In the genomic region with DNA sequence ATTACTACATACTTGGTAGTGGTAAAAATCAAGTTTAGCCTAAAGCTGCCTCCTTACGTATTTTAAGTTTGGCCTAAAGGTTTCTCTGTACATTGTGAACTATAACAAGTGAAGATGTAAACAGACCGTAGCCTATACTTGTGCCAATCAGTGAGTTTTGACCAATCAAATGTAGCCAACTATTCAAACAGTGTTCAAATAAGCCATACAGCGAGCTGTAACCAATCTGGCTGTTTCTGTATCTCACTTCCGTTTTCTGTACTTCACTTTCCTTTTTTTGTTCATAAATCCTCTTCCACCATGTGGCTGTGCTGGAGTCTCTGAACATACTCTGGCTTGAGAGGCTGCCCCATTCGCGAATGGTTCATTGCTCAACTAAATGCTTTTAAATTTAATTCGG, we compare ENCODE assay signal across 20 cellular contexts.
DNase-seq lines count a peak whose midpoint lies in the region; FAIRE-seq and TF ChIP-seq lines count a peak whose summit lies in the region.
"Had no signal": no experiment of that assay in that cellular context is flagged by ENCODE, and none has a peak within 500 bp of the region (broad histone marks: within the 10 kb centered on the region; RNA-seq: fewer than 3 reads in every experiment).

No MANE protein-coding gene starts in this region.

- no peak overlapping the region for H3K9ac ChIP-seq in astrocyte (ENCODE audit: low read length)
- H3K9ac ChIP-seq: KMS-11 had no signal

- H3K9me3 ChIP-seq in astrocyte (ENCODE audit: insufficient read depth, low read depth, low read length) (no peaks in the 10 kb centered on the region), small intestine (ENCODE audit: control insufficient read depth, low read depth) (no peaks in the 10 kb centered on the region)

- H3K36me3 ChIP-seq in astrocyte (ENCODE audit: insufficient read depth, low read length) (no peaks in the 10 kb centered on the region), small intestine (ENCODE audit: control insufficient read depth in 2 of 2, insufficient read depth in 2 of 2, low read length in 2 of 2) (no peaks in the 10 kb centered on the region)

- no peaks in the 10 kb centered on the region for H4K20me1 ChIP-seq in astrocyte (ENCODE audit: insufficient read depth, low read length)

- 83 to 88% (median 85%) methylated on average over 7 of the region's 7 CpGs for WGBS in small intestine, 3 donors

- H3K27ac ChIP-seq in astrocyte (ENCODE audit: low read depth, low read length): no peak overlapping the region
- no peak overlapping the region for H3K27ac ChIP-seq in small intestine (ENCODE audit: low read depth in 1 of 2, low read length in 1 of 2)
- H3K27ac ChIP-seq: KMS-11 had no signal

- FAIRE-seq in H54 (lab: Jason Lieb, UNC) (peak; percentile 11), astrocyte (lab: Jason Lieb, UNC) (no peak), small intestine (lab: Jason Lieb, UNC) (no peak)

- H3K27me3 Mint-ChIP-seq in astrocyte (ENCODE audit: low read depth, unreplicated experiment): no peaks in the 10 kb centered on the region

- H3K4me2 ChIP-seq in astrocyte (ENCODE audit: low read length): no peak overlapping the region
- H3K4me2 ChIP-seq: KMS-11 had no signal

- peak overlapping the region; percentile 24 for H2AFZ ChIP-seq in astrocyte (ENCODE audit: low read depth, low read length)

- H3K27me3 ChIP-seq in astrocyte (ENCODE audit: insufficient read depth, low read length): no peaks in the 10 kb centered on the region
- no peaks in the 10 kb centered on the region for H3K27me3 ChIP-seq in small intestine (ENCODE audit: control insufficient read depth in 2 of 2, insufficient read depth in 2 of 2, low read length in 2 of 2)

- no peak overlapping the region for H3K4me3 Mint-ChIP-seq in astrocyte (ENCODE audit: unreplicated experiment)
- H3K4me3 Mint-ChIP-seq: T-helper 2 cell treated with Interferon-gamma antibody and Interleukin-4, amounts not matched to agents 5 μg/mL and 100 μg/mL, for 36 hours had no signal

- DNase-seq in GM12865 (ENCODE audit: low read depth) (peak; percentile 6), H54 (ENCODE audit: insufficient read length, low spot score) (no peak), NAMALWA (ENCODE audit: low spot score) (peak; percentile 5), astrocyte (ENCODE audit: low read depth) (no peak), small intestine (no peak), cortex of kidney (lab: John Stamatoyannopoulos, UW) (no peak), NCI-H1417 treated with DMSO at 0.1 percent for 48 hours (lab: John Stamatoyannopoulos, UW) (no peak), C1 segment of cervical spinal cord (lab: John Stamatoyannopoulos, UW) (no peak)
- DNase-seq: ACHN, AML-193, COR-L47, DMS153, MM.1S, NCI-H1417, NCI-H2029, NCI-H510A, RPMI8226, SIG-M5 had no signal

- H3K9me3 Mint-ChIP-seq in astrocyte (ENCODE audit: unreplicated experiment): peaks cover 5% of the 10 kb centered on the region

- H3K27ac Mint-ChIP-seq in astrocyte (ENCODE audit: unreplicated experiment): no peak overlapping the region
- H3K27ac Mint-ChIP-seq: T-helper 2 cell treated with Interferon-gamma antibody and Interleukin-4, amounts not matched to agents 5 μg/mL and 100 μg/mL, for 36 hours had no signal

- no peaks in the 10 kb centered on the region for H3K79me2 ChIP-seq in astrocyte (ENCODE audit: insufficient read depth, low read length)

- H3K4me1 ChIP-seq in astrocyte (ENCODE audit: insufficient read depth, low read length) (peaks cover 10% of the 10 kb centered on the region), small intestine (ENCODE audit: control insufficient read depth in 2 of 2, insufficient read depth in 1 of 2, low read depth in 1 of 2, low read length in 1 of 2) (no peaks in the 10 kb centered on the region)

- H3K4me3 ChIP-seq in GM12865 (ENCODE audit: low read depth, low read length) (no peak overlapping the region), astrocyte (ENCODE audit: insufficient read depth, low read depth, low read length) (no peak overlapping the region), small intestine (ENCODE audit: low read depth in 1 of 2, low read length in 2 of 2) (no peak overlapping the region)

- no peaks in the 10 kb centered on the region for H3K36me3 Mint-ChIP-seq in astrocyte (ENCODE audit: low read depth, unreplicated experiment)

- H3K4me1 Mint-ChIP-seq in astrocyte (ENCODE audit: low read depth, unreplicated experiment): peaks cover 11% of the 10 kb centered on the region

- TF ChIP-seq CTCF in GM12865 (IDR thresholded peaks at IDR 0.05; ENCODE audit: insufficient read depth, low read depth, low read length, missing control alignments) (no peak), astrocyte (IDR thresholded peaks at IDR 0.05; ENCODE audit: insufficient read depth, low read depth, low read length) (no peak)

- TF ChIP-seq POLR2A in H54 (IDR thresholded peaks at IDR 0.05; ENCODE audit: low read depth, low read length): no peak

Comparison
In these comparisons a context has a peak if more than half of its experiments do, and no peak if none do; other contexts are left out.
1. DNase-seq: peak in GM12865 (single experiment) and NAMALWA (single experiment); none in H54 (single experiment), astrocyte (single experiment), small intestine (single experiment), cortex of kidney (single experiment), NCI-H1417 treated with DMSO at 0.1 percent for 48 hours (single experiment) and C1 segment of cervical spinal cord (0 of 14).